In genomic region chr5:139982975-139983240, GRCh38 we compare ENCODE assay signal across 19 cellular contexts.
A peak's percentile ranks its signal among the peaks of the same experiment; 100 is the strongest.
DNase-seq lines count a peak whose midpoint lies in the region; ATAC-seq and TF ChIP-seq lines count a peak whose summit lies in the region.
"Had no signal": no experiment of that assay in that cellular context is flagged by ENCODE, and none has a peak within 500 bp of the region (broad histone marks: within the 10 kb centered on the region; RNA-seq: fewer than 3 reads in every experiment).

No MANE protein-coding gene starts in this region.

- intact Hi-C loops in CD4-positive, alpha-beta T cell (cut with DNase I, micrococcal nuclease) = no loop called here

- H3K27ac Mint-ChIP-seq in brain (peak overlapping the region; percentile 9 to 94 (median 68)), neural crest cell (ENCODE audit: unreplicated experiment) (peak overlapping the region; percentile 85), mesothelial cell of epicardium (no peak overlapping the region)
- H3K27ac Mint-ChIP-seq in CD4-positive, alpha-beta T cell = no peak overlapping the region
- H3K27ac Mint-ChIP-seq: activated CD8-positive, alpha-beta T cell treated with anti-CD3 and anti-CD28 coated beads, Interleukin-2, amount 10 ng/mL, durations not matched to agents 7 days and 5 days; dendritic cell treated with granulocyte-macrophage colony-stimulating factor and Interleukin-4, amounts not matched to agents 40 ng/mL and 50 ng/mL, for 4 days had no signal

- DNase-seq in AG10803 (ENCODE audit: low read depth) (peak; percentile 18), M059J (ENCODE audit: low read depth) (peak; percentile 69), neural crest cell (ENCODE audit: low read depth, low spot score) (no peak), NOMO-1 treated with dmso at 0.1 percent for 144 hours (lab: John Stamatoyannopoulos, UW; ENCODE audit: unreplicated experiment) (no peak), mesothelial cell of epicardium (ENCODE audit: low spot score in 2 of 2, unreplicated experiment in 2 of 2) (no peak)
- no peak for DNase-seq in CD4-positive, alpha-beta T cell
- no peak for DNase-seq in stimulated activated CD4-positive, alpha-beta T cell treated with anti-CD3 and anti-CD28 coated beads, Interleukin-12 subunit alpha, Interleukin-12 subunit beta, amount 100 ng/mL, for 4 hours
- DNase-seq: activated CD8-positive, alpha-beta T cell treated with anti-CD3 and anti-CD28 coated beads, Interleukin-2, amount 10 ng/mL, durations not matched to agents 7 days and 5 days; activated gamma-delta T cell treated with Interleukin-2 at 50 U/mL for 16 hours; left lung; MG63; NCI-H1436; NCI-H510A treated with DMSO at 0.1 percent for 48 hours; stimulated activated naive CD8-positive, alpha-beta T cell treated with anti-CD3 and anti-CD28 coated beads, Interleukin-15, amount 100 ng/mL, for 72 hours had no signal

- no peak for TF ChIP-seq CTCF in AG10803 (conservative IDR thresholded peaks at IDR 0.05; ENCODE audit: low read length)
- no peak for TF ChIP-seq CTCF in brain (conservative IDR thresholded peaks at IDR 0.05)
- no peak for TF ChIP-seq CTCF in neural crest cell (conservative IDR thresholded peaks at IDR 0.05)
- TF ChIP-seq CTCF in CD4-positive, alpha-beta T cell (IDR thresholded peaks at IDR 0.05) = no peak
- TF ChIP-seq CTCF in mesothelial cell of epicardium (IDR thresholded peaks at IDR 0.05; ENCODE audit: unreplicated experiment) = no peak

- H3K9me3 Mint-ChIP-seq in brain = peaks cover 0 to 5% (median 2%) of the 10 kb centered on the region in 5 experiments
- H3K9me3 Mint-ChIP-seq in neural crest cell = no peaks in the 10 kb centered on the region
- no peaks in the 10 kb centered on the region for H3K9me3 Mint-ChIP-seq in CD4-positive, alpha-beta T cell
- no peaks in the 10 kb centered on the region for H3K9me3 Mint-ChIP-seq in mesothelial cell of epicardium
- H3K9me3 Mint-ChIP-seq: dendritic cell treated with granulocyte-macrophage colony-stimulating factor and Interleukin-4, amounts not matched to agents 40 ng/mL and 50 ng/mL, for 4 days; stimulated activated naive CD8-positive, alpha-beta T cell treated with anti-CD3 and anti-CD28 coated beads, Interleukin-15, amount 100 ng/mL, for 72 hours had no signal

- H3K27me3 Mint-ChIP-seq in brain = peaks cover 8% of the 10 kb centered on the region
- peaks cover 26% of the 10 kb centered on the region for H3K27me3 Mint-ChIP-seq in neural crest cell (ENCODE audit: low read depth)
- H3K27me3 Mint-ChIP-seq in CD4-positive, alpha-beta T cell = peaks cover 54% of the 10 kb centered on the region
- H3K27me3 Mint-ChIP-seq in mesothelial cell of epicardium (ENCODE audit: low read depth) = peaks cover 70% of the 10 kb centered on the region

- H3K4me1 Mint-ChIP-seq in brain = peaks cover 16% of the 10 kb centered on the region
- peaks cover 17% of the 10 kb centered on the region for H3K4me1 Mint-ChIP-seq in neural crest cell
- H3K4me1 Mint-ChIP-seq in CD4-positive, alpha-beta T cell (ENCODE audit: low read depth) = no peaks in the 10 kb centered on the region
- peaks cover 9% of the 10 kb centered on the region for H3K4me1 Mint-ChIP-seq in mesothelial cell of epicardium
- H3K4me1 Mint-ChIP-seq: stimulated activated naive CD8-positive, alpha-beta T cell treated with anti-CD3 and anti-CD28 coated beads, Interleukin-15, amount 100 ng/mL, for 72 hours had no signal

- no peak for ATAC-seq in CD4-positive, alpha-beta T cell (ENCODE audit: poor library complexity)
- ATAC-seq: activated CD4-positive, CD25-positive, alpha-beta regulatory T cell treated with anti-CD3 and anti-CD28 coated beads, Interleukin-2, amount 50 U/mL, for 24 hours; activated CD8-positive, alpha-beta T cell treated with anti-CD3 and anti-CD28 coated beads, Interleukin-2, amount 10 ng/mL, durations not matched to agents 7 days and 5 days; left lung; mucosa of descending colon; stimulated activated naive CD8-positive, alpha-beta T cell treated with anti-CD3 and anti-CD28 coated beads, Interleukin-15, amount 100 ng/mL, for 72 hours had no signal

- POLR2A ChIA-PET in CD4-positive, alpha-beta T cell (lab: Charles Lee) = no interaction called here

- H3K4me3 Mint-ChIP-seq in brain = peak overlapping the region in 2 of 5 experiments; percentile 3 to 73
- H3K4me3 Mint-ChIP-seq in neural crest cell = no peak overlapping the region
- H3K4me3 Mint-ChIP-seq in CD4-positive, alpha-beta T cell = no peak overlapping the region
- no peak overlapping the region for H3K4me3 Mint-ChIP-seq in mesothelial cell of epicardium
- H3K4me3 Mint-ChIP-seq: activated CD8-positive, alpha-beta T cell treated with anti-CD3 and anti-CD28 coated beads, Interleukin-2, amount 10 ng/mL, durations not matched to agents 7 days and 5 days; dendritic cell treated with granulocyte-macrophage colony-stimulating factor and Interleukin-4, amounts not matched to agents 40 ng/mL and 50 ng/mL, for 4 days; stimulated activated naive CD8-positive, alpha-beta T cell treated with anti-CD3 and anti-CD28 coated beads, Interleukin-15, amount 100 ng/mL, for 72 hours had no signal

- no peak overlapping the region for H3K27ac ChIP-seq in CD4-positive, alpha-beta T cell (ENCODE audit: low read depth, low read length)
- H3K27ac ChIP-seq: left lung, transverse colon had no signal

- H3K9me3 ChIP-seq in CD4-positive, alpha-beta T cell (ENCODE audit: control insufficient read depth, low read length) = no peaks in the 10 kb centered on the region
- H3K9me3 ChIP-seq: left lung, MG63, mucosa of descending colon, transverse colon had no signal

- H3K27me3 ChIP-seq in CD4-positive, alpha-beta T cell (ENCODE audit: control insufficient read depth, insufficient read depth, low read length) = peaks cover 21% of the 10 kb centered on the region
- H3K27me3 ChIP-seq: MG63 had no signal

- no peak overlapping the region for H3K4me3 ChIP-seq in AG10803 (ENCODE audit: low read length)
- H3K4me3 ChIP-seq: left lung, MG63, mucosa of descending colon, transverse colon had no signal

- H3K36me3 Mint-ChIP-seq in brain (no peaks in the 10 kb centered on the region), neural crest cell (ENCODE audit: low read depth) (no peaks in the 10 kb centered on the region), mesothelial cell of epicardium (no peaks in the 10 kb centered on the region)
- no peaks in the 10 kb centered on the region for H3K36me3 Mint-ChIP-seq in CD4-positive, alpha-beta T cell (ENCODE audit: low read depth)

- CTCF ChIA-PET in CD4-positive, alpha-beta T cell (lab: Charles Lee) = interaction anchor here (1.2 kb wide), 1 partner anchor 14 kb away, joined by 3 read pairs; no protein-coding TSS in a partner anchor

Comparison
In these comparisons a context has a peak if more than half of its experiments do, and no peak if none do; other contexts are left out.
1. DNase-seq: peak in AG10803 (single experiment) and M059J (single experiment); none in neural crest cell (single experiment), NOMO-1 treated with dmso at 0.1 percent for 144 hours (single experiment), CD4-positive, alpha-beta T cell (0 of 10), stimulated activated CD4-positive, alpha-beta T cell treated with anti-CD3 and anti-CD28 coated beads, Interleukin-12 subunit alpha, Interleukin-12 subunit beta, amount 100 ng/mL, for 4 hours (single experiment) and mesothelial cell of epicardium (0 of 2).
2. H3K27ac Mint-ChIP-seq: peak in brain (5 of 5) and neural crest cell (single experiment); none in CD4-positive, alpha-beta T cell (single experiment) and mesothelial cell of epicardium (single experiment).